ENCODE assay signal across 10 cellular contexts in genomic region chr22:45254789-45255261, GRCh38.
DNase-seq lines count a peak whose midpoint lies in the region; ATAC-seq and TF ChIP-seq lines count a peak whose summit lies in the region.
"Had no signal": no experiment of that assay in that cellular context is flagged by ENCODE, and none has a peak within 500 bp of the region (broad histone marks: within the 10 kb centered on the region; RNA-seq: fewer than 3 reads in every experiment).

No MANE protein-coding gene starts in this region.

- POLR2A ChIA-PET in GM10248 (lab: Yijun Ruan, JAX), result no interaction called here

- CTCF ChIA-PET in GM10248 (lab: Yijun Ruan, JAX), result interaction anchor here (1.2 kb wide), 1 partner anchor 12 kb away, joined by 3 read pairs; no protein-coding TSS in a partner anchor

- TF ChIP-seq CTCF in GM10248 (IDR thresholded peaks at IDR 0.05; ENCODE audit: control extremely low read depth, extremely low read depth, low read depth, missing control alignments), result no peak

- ATAC-seq in GM18907 (IDR thresholded peaks at IDR 0.05; ENCODE audit: unreplicated experiment) (peak; percentile 68), HG03469 (IDR thresholded peaks at IDR 0.05; ENCODE audit: unreplicated experiment) (peak; percentile 50)

- peak; percentile 65 for DNase-seq in GM10248 (ENCODE audit: extremely low spot score)
- DNase-seq in astrocyte of the hippocampus (ENCODE audit: low read depth, low spot score), result peak; percentile 47
- no peak for DNase-seq in activated gamma-delta T cell treated with Interleukin-2 at 50 U/mL for 16 hours
- DNase-seq in NCI-H82 (lab: John Stamatoyannopoulos, UW), result no peak
- no peak for DNase-seq in foreskin melanocyte
- no peak for DNase-seq in GDM1 (lab: John Stamatoyannopoulos, UW)
- DNase-seq: NCI-H2227 treated with DMSO at 0.1 percent for 48 hours, Right ventricle myocardium superior had no signal

Comparison
In these comparisons a context has a peak if more than half of its experiments do, and no peak if none do; other contexts are left out.
1. DNase-seq: peak in GM10248 (single experiment) and astrocyte of the hippocampus (single experiment); none in activated gamma-delta T cell treated with Interleukin-2 at 50 U/mL for 16 hours (single experiment), NCI-H82 (single experiment), foreskin melanocyte (single experiment) and GDM1 (single experiment).